In the genomic region with DNA sequence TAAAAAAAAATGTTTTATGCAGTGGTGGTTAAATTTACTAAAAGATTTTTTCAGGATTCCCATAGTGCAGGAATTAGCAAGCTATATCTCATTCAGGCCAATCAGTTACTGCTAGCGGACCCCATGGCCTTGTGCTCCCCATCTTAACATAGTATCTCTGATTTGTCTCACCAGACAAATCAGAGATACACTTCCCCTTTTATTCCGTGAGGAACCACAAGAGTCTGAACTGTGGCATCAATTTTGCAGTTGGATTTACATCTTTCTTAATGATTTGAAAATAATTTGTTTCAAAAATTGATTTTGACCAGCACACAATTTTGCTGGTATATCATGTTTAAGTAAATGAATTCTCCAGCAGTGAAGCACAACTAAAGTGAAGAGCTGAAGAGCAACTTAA, we compare ENCODE assay signal across 32 cellular contexts. TPM values are rescaled to one million over a fixed set of nuclear protein-coding genes. Genes with fewer than 3 reads are reported as not detected.
DNase-seq lines count a peak whose midpoint lies in the region; ATAC-seq and TF ChIP-seq lines count a peak whose summit lies in the region.
"Had no signal": no experiment of that assay in that cellular context is flagged by ENCODE, and none has a peak within 500 bp of the region (broad histone marks: within the 10 kb centered on the region; RNA-seq: fewer than 3 reads in every experiment).

No MANE protein-coding gene starts in this region.

- no peak overlapping the region for H3K9ac ChIP-seq in DND-41 (ENCODE audit: low read depth, low read length)
- H3K9ac ChIP-seq: GM23248 had no signal

- in situ Hi-C loops in KBM-7 (cut with MboI; ENCODE audit: low pct_unique_long_range_greater_than_20kb, low sequenced_read_pairs): no loop called here

- H3K27ac Mint-ChIP-seq in T-helper 17 cell: peak overlapping the region; percentile 55
- no peak overlapping the region for H3K27ac Mint-ChIP-seq in activated T-helper 1 cell treated with anti-CD3 and anti-CD28 coated beads, Interleukin-12 subunit alpha, Interleukin-12 subunit beta, Interleukin-2, Interleukin-4 antibody, amounts not matched to agents 30 ng/mL and 10 ng/mL and 1 ng/mL, durations not matched to agents 14 hours and 24 hours and 36 hours
- H3K27ac Mint-ChIP-seq: brain; stimulated activated effector memory CD8-positive, alpha-beta T cell treated with anti-CD3 and anti-CD28 coated beads, Interleukin-12 subunit alpha, Interleukin-12 subunit beta, amount 100 ng/mL, for 72 hours; T-helper 1 cell treated with Interleukin-12 subunit alpha and Interleukin-12 subunit beta and Interleukin-4 antibody, amounts not matched to agents 30 μg/mL and 1 μg/mL, for 36 hours; type B pancreatic cell had no signal

- H2AFZ ChIP-seq in DND-41 (ENCODE audit: low read depth, low read length): no peak overlapping the region
- H2AFZ ChIP-seq: GM23248 had no signal

- H3K4me2 ChIP-seq in DND-41 (ENCODE audit: insufficient read depth, low read length): 0 out of 2 replicates have a peak overlapping the region, but pooled peaks have one; percentile 33

- no peak for DNase-seq in DND-41
- DNase-seq in KBM-7: peak; percentile 14
- no peak for DNase-seq in T-helper 17 cell
- no peak for DNase-seq in activated T-helper 1 cell treated with anti-CD3 and anti-CD28 coated beads, Interleukin-12 subunit alpha, Interleukin-12 subunit beta, Interleukin-2, Interleukin-4 antibody, amounts not matched to agents 30 ng/mL and 10 ng/mL and 1 ng/mL, durations not matched to agents 14 hours and 24 hours and 36 hours (ENCODE audit: low spot score)
- no peak for DNase-seq in left lung
- DNase-seq in SHP77 treated with DMSO at 0.1 percent for 48 hours (lab: John Stamatoyannopoulos, UW): no peak
- DNase-seq: activated CD4-positive, alpha-beta T cell treated with anti-CD3 and anti-CD28 coated beads, Interleukin-2, amount 50 U/mL, for 48 hours; activated CD4-positive, CD25-positive, alpha-beta regulatory T cell treated with anti-CD3 and anti-CD28 coated beads, Interleukin-2, amount 50 U/mL, for 72 hours; activated naive CD4-positive, alpha-beta T cell treated with Interleukin-2 at 50 U/mL for 16 hours; adrenal gland; DMS79; dorsolateral prefrontal cortex; esophagus squamous epithelium; GF-D8; GM23248; KG1; MM.1S; naive thymus-derived CD8-positive, alpha-beta T cell; NCI-H1436; NCI-H2081; NCI-H748 treated with DMSO at 0.1 percent for 48 hours; nucleus accumbens; psoas muscle; stimulated activated CD4-positive, alpha-beta T cell treated with anti-CD3 and anti-CD28 coated beads, Interleukin-15, amount 100 ng/mL, for 24 hours had no signal

- peaks cover 24% of the 10 kb centered on the region for H3K4me1 Mint-ChIP-seq in T-helper 17 cell
- peaks cover 60% of the 10 kb centered on the region for H3K4me1 Mint-ChIP-seq in activated T-helper 1 cell treated with anti-CD3 and anti-CD28 coated beads, Interleukin-12 subunit alpha, Interleukin-12 subunit beta, Interleukin-2, Interleukin-4 antibody, amounts not matched to agents 30 ng/mL and 10 ng/mL and 1 ng/mL, durations not matched to agents 14 hours and 24 hours and 36 hours (ENCODE audit: low read depth)

- H3K9me3 ChIP-seq in DND-41 (ENCODE audit: insufficient read depth, low read length, severe bottlenecking) (no peaks in the 10 kb centered on the region), T-helper 17 cell (ENCODE audit: control insufficient read depth, low read length, poor library complexity, severe bottlenecking) (no peaks in the 10 kb centered on the region), muscle layer of duodenum (ENCODE audit: control insufficient read depth in 1 of 2, low read length in 2 of 2) (no peaks in the 10 kb centered on the region), left lung (no peaks in the 10 kb centered on the region)
- H3K9me3 ChIP-seq: adrenal gland, esophagus squamous epithelium, psoas muscle had no signal

- H3K27me3 ChIP-seq in DND-41 (ENCODE audit: insufficient read depth, low read length, poor library complexity): no peaks in the 10 kb centered on the region
- H3K27me3 ChIP-seq in muscle layer of duodenum (ENCODE audit: low read depth, low read length): no peaks in the 10 kb centered on the region
- H3K27me3 ChIP-seq in left lung: no peaks in the 10 kb centered on the region
- H3K27me3 ChIP-seq: adrenal gland, dorsolateral prefrontal cortex, esophagus squamous epithelium had no signal

- H3K36me3 Mint-ChIP-seq in T-helper 17 cell (ENCODE audit: low read depth): peaks cover 4% of the 10 kb centered on the region
- H3K36me3 Mint-ChIP-seq in activated T-helper 1 cell treated with anti-CD3 and anti-CD28 coated beads, Interleukin-12 subunit alpha, Interleukin-12 subunit beta, Interleukin-2, Interleukin-4 antibody, amounts not matched to agents 30 ng/mL and 10 ng/mL and 1 ng/mL, durations not matched to agents 14 hours and 24 hours and 36 hours (ENCODE audit: low read depth): peaks cover 38% of the 10 kb centered on the region

- no peak for ATAC-seq in DND-41 (ENCODE audit: insufficient read depth, low read depth)
- ATAC-seq in T-helper 17 cell: no peak
- ATAC-seq in GM18868 (IDR thresholded peaks at IDR 0.05; ENCODE audit: unreplicated experiment): no peak
- no peak for ATAC-seq in left lung
- ATAC-seq: naive thymus-derived CD8-positive, alpha-beta T cell; psoas muscle; stimulated activated effector memory CD8-positive, alpha-beta T cell treated with anti-CD3 and anti-CD28 coated beads, Interleukin-12 subunit alpha, Interleukin-12 subunit beta, amount 100 ng/mL, for 72 hours had no signal

- no peak overlapping the region for H3K27ac ChIP-seq in DND-41 (ENCODE audit: low read length)
- peak overlapping the region; percentile 70 for H3K27ac ChIP-seq in muscle layer of duodenum (ENCODE audit: low read length)
- peak overlapping the region in 1 of 2 donors; percentile 67 for H3K27ac ChIP-seq in left lung
- H3K27ac ChIP-seq: GM23248, psoas muscle, RWPE1 had no signal

- TF ChIP-seq CTCF in DND-41 (IDR thresholded peaks at IDR 0.05; ENCODE audit: borderline replicate concordance, extremely low read depth, low read length, poor library complexity, severe bottlenecking): no peak
- TF ChIP-seq CTCF in left lung (IDR thresholded peaks at IDR 0.05): no peak

- no peaks in the 10 kb centered on the region for H3K9me3 Mint-ChIP-seq in activated T-helper 1 cell treated with anti-CD3 and anti-CD28 coated beads, Interleukin-12 subunit alpha, Interleukin-12 subunit beta, Interleukin-2, Interleukin-4 antibody, amounts not matched to agents 30 ng/mL and 10 ng/mL and 1 ng/mL, durations not matched to agents 14 hours and 24 hours and 36 hours
- H3K9me3 Mint-ChIP-seq: brain; naive thymus-derived CD8-positive, alpha-beta T cell; stimulated activated effector memory CD8-positive, alpha-beta T cell treated with anti-CD3 and anti-CD28 coated beads, Interleukin-12 subunit alpha, Interleukin-12 subunit beta, amount 100 ng/mL, for 72 hours; T-helper 1 cell treated with Interleukin-12 subunit alpha and Interleukin-12 subunit beta and Interleukin-4 antibody, amounts not matched to agents 30 μg/mL and 1 μg/mL, for 36 hours; type B pancreatic cell had no signal

- intact Hi-C loops in activated T-helper 1 cell treated with anti-CD3 and anti-CD28 coated beads, Interleukin-12 subunit alpha, Interleukin-12 subunit beta, Interleukin-2, Interleukin-4 antibody, amounts not matched to agents 30 ng/mL and 10 ng/mL and 1 ng/mL, durations not matched to agents 14 hours and 24 hours and 36 hours (cut with micrococcal nuclease): no loop called here
- intact Hi-C loops in left lung (cut with DNase I): loop anchor here in 1 of 2 donors (10.0 kb wide), 1 partner anchor 89 kb away; no protein-coding TSS in a partner anchor

- H4K20me1 ChIP-seq in DND-41 (ENCODE audit: insufficient read depth, low read length): peaks cover 27% of the 10 kb centered on the region

- peaks cover 72% of the 10 kb centered on the region for H3K79me2 ChIP-seq in DND-41 (ENCODE audit: insufficient read depth, low read length)

- H3K36me3 ChIP-seq in DND-41 (ENCODE audit: insufficient read depth, low read length) (peaks cover 58% of the 10 kb centered on the region), muscle layer of duodenum (ENCODE audit: control insufficient read depth in 1 of 2, insufficient read depth in 2 of 2, low read length in 2 of 2) (peaks cover 4 to 17% of the 10 kb centered on the region in 2 donors), left lung (peaks cover 0 to 16% of the 10 kb centered on the region in 2 donors)

- H3K27me3 Mint-ChIP-seq in T-helper 17 cell: no peaks in the 10 kb centered on the region
- peaks cover 3% of the 10 kb centered on the region for H3K27me3 Mint-ChIP-seq in activated T-helper 1 cell treated with anti-CD3 and anti-CD28 coated beads, Interleukin-12 subunit alpha, Interleukin-12 subunit beta, Interleukin-2, Interleukin-4 antibody, amounts not matched to agents 30 ng/mL and 10 ng/mL and 1 ng/mL, durations not matched to agents 14 hours and 24 hours and 36 hours (ENCODE audit: insufficient read depth)
- H3K27me3 Mint-ChIP-seq: naive thymus-derived CD8-positive, alpha-beta T cell; type B pancreatic cell had no signal

- no peak overlapping the region for H3K4me3 Mint-ChIP-seq in T-helper 17 cell
- no peak overlapping the region for H3K4me3 Mint-ChIP-seq in activated T-helper 1 cell treated with anti-CD3 and anti-CD28 coated beads, Interleukin-12 subunit alpha, Interleukin-12 subunit beta, Interleukin-2, Interleukin-4 antibody, amounts not matched to agents 30 ng/mL and 10 ng/mL and 1 ng/mL, durations not matched to agents 14 hours and 24 hours and 36 hours
- H3K4me3 Mint-ChIP-seq: stimulated activated effector memory CD8-positive, alpha-beta T cell treated with anti-CD3 and anti-CD28 coated beads, Interleukin-12 subunit alpha, Interleukin-12 subunit beta, amount 100 ng/mL, for 72 hours; T-helper 1 cell treated with Interleukin-12 subunit alpha and Interleukin-12 subunit beta and Interleukin-4 antibody, amounts not matched to agents 30 μg/mL and 1 μg/mL, for 36 hours; type B pancreatic cell had no signal

- H3K4me1 ChIP-seq in DND-41 (ENCODE audit: insufficient read depth, low read length) (peaks cover 51% of the 10 kb centered on the region), muscle layer of duodenum (ENCODE audit: control insufficient read depth in 1 of 2, insufficient read depth in 2 of 2, low read length in 2 of 2) (peaks cover 25 to 57% of the 10 kb centered on the region in 2 donors), left lung (peaks cover 29 to 91% of the 10 kb centered on the region in 2 donors)

- H3K4me3 ChIP-seq in DND-41 (ENCODE audit: low read depth in 1 of 2, low read length in 2 of 2) (no peak overlapping the region), muscle layer of duodenum (ENCODE audit: low read depth in 1 of 2, low read length in 2 of 2) (peak overlapping the region in 1 of 2 donors; percentile 1), left lung (no peak overlapping the region)
- H3K4me3 ChIP-seq: GM23248, lung had no signal

RNA-seq across cellular contexts. Expression of a gene that starts 17.9 kb away (rescaled TPM):
- total RNA-seq in T-helper 17 cell: 1 to 10 TPM; 4.0 to 4.3 TPM
- total RNA-seq in activated T-helper 1 cell treated with anti-CD3 and anti-CD28 coated beads, Interleukin-12 subunit alpha, Interleukin-12 subunit beta, Interleukin-2, Interleukin-4 antibody, amounts not matched to agents 30 ng/mL and 10 ng/mL and 1 ng/mL, durations not matched to agents 14 hours and 24 hours and 36 hours: 2.2 and 2.5 TPM in 2 replicates
- total RNA-seq in left lung: 100 to 1,000 TPM in 1 of 2 donors, 10 to 100 TPM in 1; 87.5 to 127 TPM

RNA-seq across cellular contexts. Expression of a gene that starts 17.9 kb away (rescaled TPM):
- total RNA-seq in T-helper 17 cell (1 to 10 TPM; 6.0 to 8.1 TPM), left lung (10 to 100 TPM; 40.9 to 47.6 TPM)
- 19.4 and 20.0 TPM in 2 replicates for total RNA-seq in activated T-helper 1 cell treated with anti-CD3 and anti-CD28 coated beads, Interleukin-12 subunit alpha, Interleukin-12 subunit beta, Interleukin-2, Interleukin-4 antibody, amounts not matched to agents 30 ng/mL and 10 ng/mL and 1 ng/mL, durations not matched to agents 14 hours and 24 hours and 36 hours

Comparison
In these comparisons a context has a peak if more than half of its experiments do, and no peak if none do; other contexts are left out.
1. RNA of a gene that starts 17.9 kb away (total RNA-seq): 87.5 to 127 TPM in left lung; 4.0 to 4.3 TPM in T-helper 17 cell and 2.2 to 2.5 TPM in activated T-helper 1 cell treated with anti-CD3 and anti-CD28 coated beads, Interleukin-12 subunit alpha, Interleukin-12 subunit beta, Interleukin-2, Interleukin-4 antibody, amounts not matched to agents 30 ng/mL and 10 ng/mL and 1 ng/mL, durations not matched to agents 14 hours and 24 hours and 36 hours; every median in the first group is over 10 times any median in the second.